ENCODE assay signal across 9 cellular contexts in genomic region chr4:83054928-83055327, GRCh38. TPM values are rescaled to one million over a fixed set of nuclear protein-coding genes. Genes with fewer than 3 reads are reported as not detected.
DNase-seq lines count a peak whose midpoint lies in the region; ATAC-seq and TF ChIP-seq lines count a peak whose summit lies in the region.
"Had no signal": no experiment of that assay in that cellular context is flagged by ENCODE, and none has a peak within 500 bp of the region (broad histone marks: within the 10 kb centered on the region; RNA-seq: fewer than 3 reads in every experiment).

No MANE protein-coding gene starts in this region.

- H3K27me3 ChIP-seq in foreskin keratinocyte (no peaks in the 10 kb centered on the region), sigmoid colon (no peaks in the 10 kb centered on the region)

- H3K9me3 ChIP-seq in sigmoid colon = no peaks in the 10 kb centered on the region

- peak; percentile 29 for TF ChIP-seq CTCF in AG09319 (IDR thresholded peaks at IDR 0.05; ENCODE audit: low read depth, low read length)
- TF ChIP-seq CTCF in GM12873 (IDR thresholded peaks at IDR 0.05; ENCODE audit: insufficient read depth, low read depth, low read length, missing control alignments) = peak; percentile 29
- TF ChIP-seq CTCF in foreskin keratinocyte (conservative IDR thresholded peaks at IDR 0.05) = peak; percentile 68
- TF ChIP-seq CTCF in sigmoid colon (IDR thresholded peaks at IDR 0.05) = peak in 1 of 4 experiments; percentile 11

- H3K4me3 ChIP-seq in sigmoid colon = no peak overlapping the region

- TF ChIP-seq EP300 in sigmoid colon (IDR thresholded peaks at IDR 0.05) = no peak

- H3K4me1 ChIP-seq in foreskin keratinocyte (no peaks in the 10 kb centered on the region), sigmoid colon (no peaks in the 10 kb centered on the region)

- H3K27ac ChIP-seq in foreskin keratinocyte (no peak overlapping the region), sigmoid colon (no peak overlapping the region)

- ATAC-seq in foreskin keratinocyte (no peak), GM19324 (IDR thresholded peaks at IDR 0.05; ENCODE audit: low FRiP score, unreplicated experiment) (no peak)
- ATAC-seq: Right ventricle myocardium inferior had no signal

- intact Hi-C loops in sigmoid colon (cut with DNase I) = no loop called here

- peaks cover 5 to 76% (median 25%) of the 10 kb centered on the region in 4 donors for H3K36me3 ChIP-seq in sigmoid colon

- TF ChIP-seq POLR2A in sigmoid colon (IDR thresholded peaks at IDR 0.05) = no peak

- DNase-seq in AG09319 (ENCODE audit: extremely low read depth, low read depth) (no peak), RKO (ENCODE audit: low spot score) (peak; percentile 21), foreskin keratinocyte (no peak), GM19238 (ENCODE audit: insufficient read length, low spot score) (no peak), sigmoid colon (no peak), mucosa of gallbladder (ENCODE audit: low spot score) (no peak)

RNA-seq across cellular contexts. Expression of gene COPS4, which starts 19.9 kb away (rescaled TPM):
- total RNA-seq in foreskin keratinocyte (44.4 and 47.6 TPM in 2 replicates), sigmoid colon (10 to 100 TPM; 33.0 to 64.6 (median 53.8) TPM), mucosa of gallbladder (31.5 TPM)
- polyA plus RNA-seq in foreskin keratinocyte (32.3 and 38.1 TPM in 2 replicates), sigmoid colon (10 to 100 TPM; 28.9 to 31.0 (median 30.0) TPM)

RNA-seq across cellular contexts. Expression of gene LIN54, which starts 44.3 kb away (rescaled TPM):
- 13.8 and 15.6 TPM in 2 replicates for total RNA-seq in foreskin keratinocyte
- 1.7 and 2.5 TPM in 2 replicates for polyA plus RNA-seq in foreskin keratinocyte
- total RNA-seq in sigmoid colon = 1 to 10 TPM; 5.0 to 10.0 (median 8.4) TPM
- polyA plus RNA-seq in sigmoid colon = 1 to 10 TPM; 4.6 to 6.5 (median 4.8) TPM
- 11.5 TPM for total RNA-seq in mucosa of gallbladder

RNA-seq across cellular contexts. Expression of gene PLAC8, which starts 59.6 kb away (rescaled TPM):
- total RNA-seq in foreskin keratinocyte (1.6 and 1.8 TPM in 2 replicates), sigmoid colon (1 to 10 TPM in 3 of 4 donors, under 1 TPM in 1; 0.71 to 4.2 (median 1.7) TPM), mucosa of gallbladder (8.2 TPM)
- polyA plus RNA-seq in foreskin keratinocyte (1.2 and 1.7 TPM in 2 replicates), sigmoid colon (1,000 to 10,000 TPM in 1 of 3 donors, 100 to 1,000 TPM in 2; 490 to 1,311 (median 566) TPM)
